In genomic region chr17:49016775-49017463, GRCh38 we compare ENCODE assay signal across 10 cellular contexts. TPM values are rescaled to one million over a fixed set of nuclear protein-coding genes. Genes with fewer than 3 reads are reported as not detected.
A peak's percentile ranks its signal among the peaks of the same experiment; 100 is the strongest.
DNase-seq lines count a peak whose midpoint lies in the region; ATAC-seq and TF ChIP-seq lines count a peak whose summit lies in the region.
"Had no signal": no experiment of that assay in that cellular context is flagged by ENCODE, and none has a peak within 500 bp of the region (broad histone marks: within the 10 kb centered on the region; RNA-seq: fewer than 3 reads in every experiment).

No MANE protein-coding gene starts in this region.

- no peaks in the 10 kb centered on the region for H3K36me3 Mint-ChIP-seq in chondrocyte (ENCODE audit: low read depth)
- H3K36me3 Mint-ChIP-seq in nephron progenitor cell (ENCODE audit: low read depth): peaks cover 18% of the 10 kb centered on the region
- H3K36me3 Mint-ChIP-seq in CD8-positive, alpha-beta T cell: no peaks in the 10 kb centered on the region

- H3K27ac ChIP-seq in HUES64 (ENCODE audit: low read depth, low read length): 0 out of 2 replicates have a peak overlapping the region, but pooled peaks have one; percentile 18
- no peak overlapping the region for H3K27ac ChIP-seq in CD8-positive, alpha-beta T cell (ENCODE audit: low read depth, low read length)
- H3K27ac ChIP-seq in ovary: no peak overlapping the region

- H3K9me3 ChIP-seq in HUES64 (ENCODE audit: insufficient read depth, low read depth, low read length): no peaks in the 10 kb centered on the region
- H3K9me3 ChIP-seq in CD8-positive, alpha-beta T cell (ENCODE audit: low read length): no peaks in the 10 kb centered on the region
- H3K9me3 ChIP-seq in ovary: no peaks in the 10 kb centered on the region

- POLR2A ChIA-PET in CD8-positive, alpha-beta T cell (lab: Charles Lee): no interaction called here

- H3K27ac Mint-ChIP-seq in chondrocyte (ENCODE audit: unreplicated experiment): peak overlapping the region; percentile 93
- peak overlapping the region; percentile 86 for H3K27ac Mint-ChIP-seq in nephron progenitor cell
- no peak overlapping the region for H3K27ac Mint-ChIP-seq in CD8-positive, alpha-beta T cell

- peaks cover 44% of the 10 kb centered on the region for H3K36me3 ChIP-seq in HUES64 (ENCODE audit: insufficient read depth, low read length)
- no peaks in the 10 kb centered on the region for H3K36me3 ChIP-seq in CD8-positive, alpha-beta T cell (ENCODE audit: insufficient read depth, low read length)
- H3K36me3 ChIP-seq in ovary: no peaks in the 10 kb centered on the region

- TF ChIP-seq EP300 in ovary (IDR thresholded peaks at IDR 0.05): no peak

- H3K27me3 Mint-ChIP-seq in chondrocyte (ENCODE audit: low read depth): no peaks in the 10 kb centered on the region
- H3K27me3 Mint-ChIP-seq in nephron progenitor cell (ENCODE audit: low read depth, poor library complexity): no peaks in the 10 kb centered on the region
- peaks cover 45% of the 10 kb centered on the region for H3K27me3 Mint-ChIP-seq in CD8-positive, alpha-beta T cell (ENCODE audit: low read depth)

- intact Hi-C loops in CD8-positive, alpha-beta T cell (cut with DNase I, micrococcal nuclease): no loop called here
- intact Hi-C loops in ovary (cut with DNase I): no loop called here

- H3K9me3 Mint-ChIP-seq in chondrocyte (ENCODE audit: low read depth) (no peaks in the 10 kb centered on the region), nephron progenitor cell (no peaks in the 10 kb centered on the region)
- no peaks in the 10 kb centered on the region for H3K9me3 Mint-ChIP-seq in CD8-positive, alpha-beta T cell

- peak; percentile 90 for DNase-seq in COLO829 (ENCODE audit: low spot score)
- DNase-seq in chondrocyte (ENCODE audit: low spot score): peak; percentile 97
- DNase-seq in nephron progenitor cell: no peak
- no peak for DNase-seq in mucosa of gallbladder (ENCODE audit: low spot score)
- DNase-seq in CD8-positive, alpha-beta T cell: no peak
- DNase-seq in ovary: no peak
- DNase-seq: GDM1, T-helper 9 cell had no signal

- no peak for ATAC-seq in HG02973 (IDR thresholded peaks at IDR 0.05; ENCODE audit: unreplicated experiment)
- ATAC-seq in CD8-positive, alpha-beta T cell: no peak

- TF ChIP-seq POLR2A in ovary (IDR thresholded peaks at IDR 0.05): no peak

- no peak overlapping the region for H3K4me3 ChIP-seq in HUES64 (ENCODE audit: low read length)
- no peak overlapping the region for H3K4me3 ChIP-seq in CD8-positive, alpha-beta T cell (ENCODE audit: low read depth, low read length)
- H3K4me3 ChIP-seq in ovary: no peak overlapping the region

- H3K27me3 ChIP-seq in HUES64 (ENCODE audit: insufficient read depth, low read length) (no peaks in the 10 kb centered on the region), ovary (no peaks in the 10 kb centered on the region)
- H3K27me3 ChIP-seq in CD8-positive, alpha-beta T cell (ENCODE audit: insufficient read depth, low read length): peaks cover 7% of the 10 kb centered on the region

- no peak overlapping the region for H3K9ac ChIP-seq in HUES64 (ENCODE audit: low read depth, low read length)

- TF ChIP-seq CTCF in chondrocyte (IDR thresholded peaks at IDR 0.05): peak; percentile 11
- no peak for TF ChIP-seq CTCF in nephron progenitor cell (IDR thresholded peaks at IDR 0.05)
- TF ChIP-seq CTCF in CD8-positive, alpha-beta T cell (IDR thresholded peaks at IDR 0.05): no peak
- TF ChIP-seq CTCF in ovary (IDR thresholded peaks at IDR 0.05): no peak

- CTCF ChIA-PET in CD8-positive, alpha-beta T cell (lab: Charles Lee): no interaction called here

- WGBS in HUES64: 88% methylated on average over 15 of the region's 16 CpGs
- 15 to 20% (median 18%) methylated on average over 16 of the region's 16 CpGs for WGBS in ovary, 3 donors

- H3K4me1 Mint-ChIP-seq in chondrocyte (ENCODE audit: low read depth) (peaks cover 80% of the 10 kb centered on the region), nephron progenitor cell (peaks cover 83% of the 10 kb centered on the region)
- H3K4me1 Mint-ChIP-seq in CD8-positive, alpha-beta T cell (ENCODE audit: low read depth): peaks cover 3% of the 10 kb centered on the region

- peaks cover 77% of the 10 kb centered on the region for H3K4me1 ChIP-seq in HUES64 (ENCODE audit: insufficient read depth, low read length)
- H3K4me1 ChIP-seq in CD8-positive, alpha-beta T cell (ENCODE audit: insufficient read depth, low read length): no peaks in the 10 kb centered on the region
- H3K4me1 ChIP-seq in ovary (ENCODE audit: insufficient read depth): no peaks in the 10 kb centered on the region

- H3K4me3 Mint-ChIP-seq in chondrocyte (ENCODE audit: unreplicated experiment) (peak overlapping the region; percentile 55), nephron progenitor cell (peak overlapping the region; percentile 44)
- no peak overlapping the region for H3K4me3 Mint-ChIP-seq in CD8-positive, alpha-beta T cell

RNA-seq across cellular contexts. Expression of gene IGF2BP1, which starts 19.7 kb away (rescaled TPM):
- polyA plus RNA-seq in HUES64 (2013, experiment 1 of 2): 127 TPM
- polyA plus RNA-seq in HUES64 (2013, experiment 2 of 2): 130 TPM
- total RNA-seq in chondrocyte (47.1 to 60.0 TPM (median 57.6 TPM) in 3 replicates), mucosa of gallbladder (1.1 TPM), ovary (1 to 10 TPM in 1 of 7 donors, not detected in 6; 1.0 TPM)
- total RNA-seq in CD8-positive, alpha-beta T cell: not detected
- under 1 TPM in 1 of 2 donors, not detected in 1; 0.12 TPM for polyA plus RNA-seq in ovary

RNA-seq across cellular contexts. Expression of gene GIP, which starts 48.5 kb away (rescaled TPM):
- 0.85 TPM for polyA plus RNA-seq in HUES64 (2013, experiment 1 of 2)
- polyA plus RNA-seq in HUES64 (2013, experiment 2 of 2): 1.1 TPM
- not detected in 3 replicates for total RNA-seq in chondrocyte
- not detected for total RNA-seq in mucosa of gallbladder
- not detected for total RNA-seq in CD8-positive, alpha-beta T cell
- total RNA-seq in ovary: not detected
- polyA plus RNA-seq in ovary: not detected

Comparison
In these comparisons a context has a peak if more than half of its experiments do, and no peak if none do; other contexts are left out.
1. DNase-seq: peak in COLO829 (single experiment) and chondrocyte (single experiment); none in nephron progenitor cell (single experiment), mucosa of gallbladder (single experiment), CD8-positive, alpha-beta T cell (0 of 7) and ovary (0 of 5).
2. RNA of gene IGF2BP1, which starts 19.7 kb away (total RNA-seq): 47.1 to 60.0 TPM in chondrocyte; 1.1 TPM in mucosa of gallbladder (single experiment), not detected in CD8-positive, alpha-beta T cell and 1.0 TPM in ovary; every median in the first group is over 10 times any median in the second.